ENCODE assay signal across 8 cellular contexts in genomic region chr1:183598386-183598785, GRCh38. TPM values are rescaled to one million over a fixed set of nuclear protein-coding genes. Genes with fewer than 3 reads are reported as not detected.
DNase-seq lines count a peak whose midpoint lies in the region; ATAC-seq and TF ChIP-seq lines count a peak whose summit lies in the region.

No MANE protein-coding gene starts in this region.

- H3K27ac Mint-ChIP-seq in GM23338, result no peak overlapping the region
- peak overlapping the region; percentile 32 for H3K27ac Mint-ChIP-seq in osteocyte (ENCODE audit: unreplicated experiment)
- H3K27ac Mint-ChIP-seq in Calu3 (ENCODE audit: unreplicated experiment), result no peak overlapping the region

- H3K36me3 Mint-ChIP-seq in GM23338 (ENCODE audit: low read depth) (no peaks in the 10 kb centered on the region), osteocyte (ENCODE audit: unreplicated experiment) (no peaks in the 10 kb centered on the region), Calu3 (ENCODE audit: insufficient read depth, unreplicated experiment) (no peaks in the 10 kb centered on the region)

- H3K4me3 Mint-ChIP-seq in GM23338, result no peak overlapping the region
- H3K4me3 Mint-ChIP-seq in osteocyte (ENCODE audit: unreplicated experiment), result no peak overlapping the region
- no peak overlapping the region for H3K4me3 Mint-ChIP-seq in Calu3 (ENCODE audit: low read depth, unreplicated experiment)

- CTCF ChIA-PET in Calu3 (lab: Charles Lee), result no interaction called here

- H3K27me3 Mint-ChIP-seq in GM23338 (ENCODE audit: insufficient read depth, low read depth, poor library complexity) (peaks cover 1% of the 10 kb centered on the region), osteocyte (ENCODE audit: unreplicated experiment) (peaks cover 10% of the 10 kb centered on the region), Calu3 (ENCODE audit: unreplicated experiment) (peaks cover 1% of the 10 kb centered on the region)

- ATAC-seq in GM18873 (IDR thresholded peaks at IDR 0.05; ENCODE audit: low FRiP score, unreplicated experiment) (peak; percentile 58), GM23338 (no peak)

- intact Hi-C loops in Calu3 (cut with micrococcal nuclease; ENCODE audit: unreplicated experiment), result no loop called here

- H3K4me1 ChIP-seq in GM23338 (ENCODE audit: insufficient read depth), result peaks cover 2% of the 10 kb centered on the region

- H3K36me3 ChIP-seq in GM23338 (ENCODE audit: insufficient read depth), result no peaks in the 10 kb centered on the region

- no peak overlapping the region for H3K4me2 ChIP-seq in GM23338

- H3K27me3 ChIP-seq in GM23338 (ENCODE audit: insufficient read depth), result no peaks in the 10 kb centered on the region

- H3K4me3 ChIP-seq in GM23338, result no peak overlapping the region

- no peak overlapping the region for H3K27ac ChIP-seq in GM23338 (ENCODE audit: low read depth)

- no peak for TF ChIP-seq CTCF in GM23338 (conservative IDR thresholded peaks at IDR 0.05; ENCODE audit: low read depth in 2 of 2)
- TF ChIP-seq CTCF in osteocyte (IDR thresholded peaks at IDR 0.05), result no peak
- no peak for TF ChIP-seq CTCF in Calu3 (IDR thresholded peaks at IDR 0.05; ENCODE audit: unreplicated experiment)

- 0 out of 2 replicates have a peak, but pooled peaks cover 8% of the 10 kb centered on the region for H3K9me2 ChIP-seq in GM23338 (ENCODE audit: insufficient read depth)

- no peaks in the 10 kb centered on the region for H3K79me2 ChIP-seq in GM23338 (replicated peaks; ENCODE audit: insufficient read depth)

- no TSS peak for BruUV-seq in Calu3 (replicated peaks; lab: Mats Ljungman, UMichigan)

- H3K4me1 Mint-ChIP-seq in GM23338 (peaks cover 4% of the 10 kb centered on the region), osteocyte (ENCODE audit: unreplicated experiment) (peaks cover 11% of the 10 kb centered on the region), Calu3 (ENCODE audit: low read depth, unreplicated experiment) (peaks cover 4% of the 10 kb centered on the region)

- H3F3A ChIP-seq in GM23338 (replicated peaks; ENCODE audit: low read depth), result no peaks in the 10 kb centered on the region

- DNase-seq in GM23338 (ENCODE audit: low spot score), result no peak
- peak; percentile 37 for DNase-seq in RPMI8226
- DNase-seq in osteocyte (ENCODE audit: extremely low spot score, unreplicated experiment), result no peak
- DNase-seq in mesenteric fat pad (ENCODE audit: low spot score), result no peak
- no peak for DNase-seq in activated CD4-positive, alpha-beta T cell treated with anti-CD3 and anti-CD28 coated beads for 1 hour
- no peak for DNase-seq in Calu3
- no peak for DNase-seq in DMS79 (lab: John Stamatoyannopoulos, UW)

- H3K9me3 Mint-ChIP-seq in GM23338 (no peaks in the 10 kb centered on the region; the same call in 2 of the 3 replicates), osteocyte (ENCODE audit: unreplicated experiment) (no peaks in the 10 kb centered on the region), Calu3 (ENCODE audit: low read depth, unreplicated experiment) (no peaks in the 10 kb centered on the region)

- no peaks in the 10 kb centered on the region for H4K20me1 ChIP-seq in GM23338 (replicated peaks; ENCODE audit: insufficient read depth)

- peak overlapping the region; percentile 63; the same call in 1 of the 2 replicates for H2AFZ ChIP-seq in GM23338

TF ChIP-seq in GM23338, 12 proteins besides CTCF, POLR2A, EP300 and RAD21 (continues in another document):
- no peak for TF ChIP-seq JUNB (IDR thresholded peaks at IDR 0.05; ENCODE audit: unreplicated experiment)
- no peak for TF ChIP-seq REST (IDR thresholded peaks at IDR 0.05; ENCODE audit: unreplicated experiment)
- no peak for TF ChIP-seq ZNF331 (CRISPR knock-in tag; IDR thresholded peaks at IDR 0.05; ENCODE audit: low read depth)
- no peak for TF ChIP-seq POLR2AphosphoS5 (IDR thresholded peaks at IDR 0.05; ENCODE audit: low read depth)
- no peak for TF ChIP-seq NANOG (IDR thresholded peaks at IDR 0.05; ENCODE audit: borderline replicate concordance)
- TF ChIP-seq ETS1 (IDR thresholded peaks at IDR 0.05), result no peak
- TF ChIP-seq STAT1 (IDR thresholded peaks at IDR 0.05; ENCODE audit: unreplicated experiment), result no peak

RNA-seq across cellular contexts. Expression of gene NCF2, which starts 8.1 kb away (rescaled TPM):
- not detected in 2 replicates for total RNA-seq in GM23338 (2014; rRNA removed; shearing (Covaris generic))
- 0.45 TPM in 1 of 2 replicates, not detected in the other for polyA plus RNA-seq in GM23338 (2016; fragmentation: Nextera tagmentation; extraction: Ambion mirVana)
- not detected in 2 replicates for total RNA-seq in osteocyte
- total RNA-seq in mesenteric fat pad, result 40.8 TPM
- 5.5 and 8.6 TPM in 2 replicates for total RNA-seq in Calu3 (2022)

RNA-seq across cellular contexts. Expression of gene ARPC5, which starts 37.2 kb away (rescaled TPM):
- 75.4 and 90.8 TPM in 2 replicates for total RNA-seq in GM23338 (2014; rRNA removed; shearing (Covaris generic))
- 95.9 and 98.9 TPM in 2 replicates for polyA plus RNA-seq in GM23338 (2016; fragmentation: Nextera tagmentation; extraction: Ambion mirVana)
- total RNA-seq in osteocyte, result 126 and 127 TPM in 2 replicates
- 109 TPM for total RNA-seq in mesenteric fat pad
- total RNA-seq in Calu3 (2022), result 135 and 148 TPM in 2 replicates

RNA-seq across cellular contexts. Expression of gene APOBEC4, which starts 54.7 kb away (rescaled TPM):
- total RNA-seq in GM23338 (2014; rRNA removed; shearing (Covaris generic)), result not detected in 2 replicates
- polyA plus RNA-seq in GM23338 (2016; fragmentation: Nextera tagmentation; extraction: Ambion mirVana), result 0.10 TPM in 1 of 2 replicates, not detected in the other
- total RNA-seq in osteocyte (not detected in 2 replicates), mesenteric fat pad (not detected), Calu3 (2022) (not detected in 2 replicates)
